In genomic region chr6:166633732-166634535, GRCh38 we compare ENCODE assay signal across 2 cellular contexts.
TF ChIP-seq lines count a peak whose summit lies in the region.

No MANE protein-coding gene starts in this region.

TF ChIP-seq in HepG2, 621 proteins besides CTCF, POLR2A, EP300 and RAD21:
- TF ChIP-seq BHLHE40 (IDR thresholded peaks at IDR 0.05; ENCODE audit: low read length): peak; percentile 54; the same call in 1 of the 2 replicates
- TF ChIP-seq JUNB (CRISPR knock-in tag; IDR thresholded peaks at IDR 0.05; ENCODE audit: borderline replicate concordance): no peak
- TF ChIP-seq MAFK (conservative IDR thresholded peaks at IDR 0.05 in 1 of 2, IDR thresholded peaks at IDR 0.05 in 1 of 2; ENCODE audit: low read length in 2 of 2): peak; percentile 46 to 56; a peak in 2 of 4 replicates
- TF ChIP-seq MAFF (IDR thresholded peaks at IDR 0.05; ENCODE audit: low read depth, low read length): peak; percentile 38
- TF ChIP-seq ZNF326 (CRISPR knock-in tag; IDR thresholded peaks at IDR 0.05; ENCODE audit: borderline replicate concordance): no peak
- TF ChIP-seq NFE2L2 (IDR thresholded peaks at IDR 0.05; ENCODE audit: low read length): peak; percentile 38
TF ChIP-seq in HepG2: peak in this region for 4.

TF ChIP-seq in GM23338, 12 proteins besides CTCF, POLR2A, EP300 and RAD21:
- TF ChIP-seq STAT1 (IDR thresholded peaks at IDR 0.05; ENCODE audit: unreplicated experiment) (no peak), CREB1 (CRISPR knock-in tag; IDR thresholded peaks at IDR 0.05; ENCODE audit: low read depth) (no peak), JUNB (IDR thresholded peaks at IDR 0.05; ENCODE audit: unreplicated experiment) (no peak), ETS1 (IDR thresholded peaks at IDR 0.05) (no peak), NANOG (IDR thresholded peaks at IDR 0.05; ENCODE audit: borderline replicate concordance) (no peak), ZNF114 (CRISPR knock-in tag; IDR thresholded peaks at IDR 0.05) (no peak), EZH2phosphoT487 (IDR thresholded peaks at IDR 0.05; ENCODE audit: unreplicated experiment) (no peak), REST (IDR thresholded peaks at IDR 0.05; ENCODE audit: unreplicated experiment) (no peak), EZH2 (IDR thresholded peaks at IDR 0.05; ENCODE audit: low read depth, unreplicated experiment) (no peak), ZNF462 (CRISPR knock-in tag; IDR thresholded peaks at IDR 0.05) (no peak), POLR2AphosphoS5 (IDR thresholded peaks at IDR 0.05; ENCODE audit: low read depth) (no peak), ZNF331 (CRISPR knock-in tag; IDR thresholded peaks at IDR 0.05; ENCODE audit: low read depth) (no peak)
